12 cellular contexts compared by ENCODE assay signal in genomic region chr13:51625555-51626345, GRCh38. TPM values are rescaled to one million over a fixed set of nuclear protein-coding genes. Genes with fewer than 3 reads are reported as not detected.
DNase-seq lines count a peak whose midpoint lies in the region; ATAC-seq and TF ChIP-seq lines count a peak whose summit lies in the region.
"Had no signal": no experiment of that assay in that cellular context is flagged by ENCODE, and none has a peak within 500 bp of the region (broad histone marks: within the 10 kb centered on the region; RNA-seq: fewer than 3 reads in every experiment).

No MANE protein-coding gene starts in this region.

- H3K27me3 Mint-ChIP-seq in brain = no peaks in the 10 kb centered on the region

- H3K4me3 Mint-ChIP-seq in brain = no peak overlapping the region

- DNase-seq in NCI-H226 = peak; percentile 51
- no peak for DNase-seq in left ventricle myocardium superior
- DNase-seq in renal cortical epithelial cell (ENCODE audit: low read depth) = peak; percentile 73
- no peak for DNase-seq in NCI-H526 treated with DMSO at 0.1 percent for 48 hours (lab: John Stamatoyannopoulos, UW)
- no peak for DNase-seq in NCI-H146 treated with DMSO at 0.1 percent for 48 hours (lab: John Stamatoyannopoulos, UW; ENCODE audit: unreplicated experiment)
- DNase-seq: activated T-cell treated with anti-CD3 and anti-CD28 coated beads, Interleukin-2, amount 50 U/mL, for 1 hour; Caco-2; MV-4-11; T1000 had no signal

- intact Hi-C loops in left ventricle myocardium superior (cut with micrococcal nuclease) = no loop called here

- peak overlapping the region; percentile 6 to 87 (median 79) for H3K27ac Mint-ChIP-seq in brain

- no peaks in the 10 kb centered on the region for H3K36me3 Mint-ChIP-seq in brain

- peaks cover 0 to 2% (median 0%) of the 10 kb centered on the region in 5 experiments for H3K9me3 Mint-ChIP-seq in brain

- ATAC-seq in left ventricle myocardium superior (peak; percentile 74), HG03520 (IDR thresholded peaks at IDR 0.05; ENCODE audit: unreplicated experiment) (no peak), HG03108 (IDR thresholded peaks at IDR 0.05; ENCODE audit: unreplicated experiment) (no peak)

- H3K4me1 Mint-ChIP-seq in brain = peaks cover 71% of the 10 kb centered on the region

- no peak for TF ChIP-seq CTCF in brain (conservative IDR thresholded peaks at IDR 0.05)

RNA-seq across cellular contexts. Expression of gene WDFY2, which starts 41.5 kb away (rescaled TPM):
- polyA plus RNA-seq in brain (ENCODE audit: insufficient read depth, low read depth, low replicate concordance) = 2.8 TPM
- total RNA-seq in left ventricle myocardium superior (4.9 TPM), renal cortical epithelial cell (3.1 and 9.1 TPM in 2 replicates)

Comparison
In these comparisons a context has a peak if more than half of its experiments do, and no peak if none do; other contexts are left out.
1. DNase-seq: peak in NCI-H226 (single experiment) and renal cortical epithelial cell (single experiment); none in left ventricle myocardium superior (single experiment), NCI-H526 treated with DMSO at 0.1 percent for 48 hours (single experiment) and NCI-H146 treated with DMSO at 0.1 percent for 48 hours (single experiment).